Comparison of ENCODE assay signal across 22 cellular contexts in the genomic region with DNA sequence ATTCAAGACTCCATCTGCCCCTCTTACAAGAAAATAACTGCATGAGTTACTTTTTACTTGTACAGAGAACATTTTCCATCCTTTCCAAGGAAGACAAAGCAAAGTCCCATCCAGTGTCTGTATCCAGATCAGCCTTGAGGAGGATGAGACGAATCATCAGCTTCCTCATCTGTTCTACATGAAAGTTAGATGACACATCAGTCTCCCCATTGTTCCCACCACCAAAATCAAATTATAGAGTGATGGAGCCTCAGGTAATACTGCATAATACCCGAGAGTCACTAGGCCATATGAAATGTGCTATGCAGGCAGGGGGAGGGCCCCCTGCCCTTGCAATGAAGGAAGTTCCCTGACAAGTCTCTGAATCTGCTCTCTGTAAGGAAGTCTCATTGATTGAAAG.
DNase-seq lines count a peak whose midpoint lies in the region; ATAC-seq, FAIRE-seq and TF ChIP-seq lines count a peak whose summit lies in the region.
"Had no signal": no experiment of that assay in that cellular context is flagged by ENCODE, and none has a peak within 500 bp of the region (broad histone marks: within the 10 kb centered on the region; RNA-seq: fewer than 3 reads in every experiment).

No MANE protein-coding gene starts in this region.

- in situ Hi-C loops in HepG2 (cut with HindIII; ENCODE audit: extremely low pct_ligation_motif_present, low pct_unique_long_range_greater_than_20kb): no loop called here

- no peaks in the 10 kb centered on the region for H3K36me3 ChIP-seq in HepG2 (replicated peaks in 1 of 2; ENCODE audit: control insufficient read depth in 1 of 2, insufficient read depth in 2 of 2, low read length in 2 of 2)
- H3K36me3 ChIP-seq: BLaER1 had no signal

- no peak for TF ChIP-seq EP300 in HepG2 (IDR thresholded peaks at IDR 0.05; ENCODE audit: low read depth in 2 of 2, low read length in 2 of 2)
- TF ChIP-seq EP300 in HepG2 (CRISPR knock-in tag; IDR thresholded peaks at IDR 0.05; ENCODE audit: borderline replicate concordance): no peak

- H3K4me2 ChIP-seq in HepG2 (ENCODE audit: low read depth, low read length): no peak overlapping the region
- H3K4me2 ChIP-seq: BLaER1 had no signal

- H3K4me1 ChIP-seq in foreskin keratinocyte (peaks cover 11% of the 10 kb centered on the region), HepG2 (ENCODE audit: insufficient read depth, low read length) (no peaks in the 10 kb centered on the region)
- H3K4me1 ChIP-seq: BLaER1 had no signal

- H3K9me3 ChIP-seq in HepG2 (ENCODE audit: low read length): peaks cover 64% of the 10 kb centered on the region
- H3K9me3 ChIP-seq: BLaER1 had no signal

- no peaks in the 10 kb centered on the region for H3K79me2 ChIP-seq in HepG2 (ENCODE audit: insufficient read depth, low read length)

- POLR2A ChIA-PET in HepG2 (lab: Yijun Ruan, JAX): no interaction called here

- TF ChIP-seq RAD21 in HepG2 (CRISPR knock-in tag; IDR thresholded peaks at IDR 0.05): no peak

- WGBS in HepG2 (ENCODE audit: low lambda C conversion rate): 0% methylated on average over 2 of the region's 2 CpGs

- H2AFZ ChIP-seq in HepG2 (ENCODE audit: low read length): no peak overlapping the region

- no TSS peak for BruUV-seq in HepG2 (replicated peaks; lab: Mats Ljungman, UMichigan)

- DNase-seq in RCC 7860 (ENCODE audit: low spot score) (peak; percentile 62), dermis blood vessel endothelial cell (peak; percentile 26), foreskin keratinocyte (peak in 1 of 2 donors; percentile 44), HepG2 (ENCODE audit: low spot score) (no peak), dorsolateral prefrontal cortex (no peak), D341Med (ENCODE audit: low spot score) (no peak), GM19238 (ENCODE audit: insufficient read length, low spot score) (no peak)
- DNase-seq: ACHN; CD4-positive, alpha-beta T cell; COR-L47; DMS 273 treated with DMSO at 0.1 percent for 48 hours; DMS79 treated with DMSO at 0.1 percent for 48 hours; MM.1S; NCI-H1048; NCI-H1417 treated with DMSO at 0.1 percent for 48 hours; NCI-H187; NCI-H2227 treated with DMSO at 0.1 percent for 48 hours; NCI-H510A treated with DMSO at 0.1 percent for 48 hours; NCI-H748 treated with DMSO at 0.1 percent for 48 hours had no signal

- intact Hi-C loops in HepG2 (cut with micrococcal nuclease; ENCODE audit: unreplicated experiment) (no loop called here), dorsolateral prefrontal cortex (cut with DNase I) (no loop called here)

- H4K20me1 ChIP-seq in HepG2 (ENCODE audit: insufficient read depth, low read length): no peaks in the 10 kb centered on the region
- H4K20me1 ChIP-seq: BLaER1 had no signal

- TF ChIP-seq CTCF in foreskin keratinocyte (conservative IDR thresholded peaks at IDR 0.05): no peak
- no peak for TF ChIP-seq CTCF in HepG2 (CRISPR knock-in tag; IDR thresholded peaks at IDR 0.05)
- TF ChIP-seq CTCF in dorsolateral prefrontal cortex (IDR thresholded peaks at IDR 0.05 in 54 of 56, conservative IDR thresholded peaks at IDR 0.05 in 2 of 56; ENCODE audit: low read depth in 1 of 56, partially characterized antibody in 56 of 56): no peak

- H3K27me3 ChIP-seq in foreskin keratinocyte (no peaks in the 10 kb centered on the region), HepG2 (ENCODE audit: control insufficient read depth in 1 of 2, insufficient read depth in 2 of 2, low read length in 2 of 2) (no peaks in the 10 kb centered on the region), dorsolateral prefrontal cortex (peaks cover 0 to 2% (median 0%) of the 10 kb centered on the region in 45 donors)
- H3K27me3 ChIP-seq: BLaER1 had no signal

- peak; percentile 85 for ATAC-seq in foreskin keratinocyte
- ATAC-seq in HepG2: no peak
- ATAC-seq: K562 had no signal

- H3K9ac ChIP-seq in HepG2 (ENCODE audit: insufficient read depth, low read depth, low read length): no peak overlapping the region
- H3K9ac ChIP-seq: BLaER1 had no signal

- no peak overlapping the region for H3K27ac ChIP-seq in foreskin keratinocyte
- H3K27ac ChIP-seq in HepG2 (ENCODE audit: extremely low read length, insufficient read depth, low read length): no peak overlapping the region
- no peak overlapping the region for H3K27ac ChIP-seq in dorsolateral prefrontal cortex
- H3K27ac ChIP-seq: BLaER1 had no signal

- TF ChIP-seq POLR2A in HepG2 (IDR thresholded peaks at IDR 0.05; ENCODE audit: insufficient read depth in 1 of 2, low read depth in 2 of 2, low read length in 2 of 2): no peak

- H3K4me3 ChIP-seq in HepG2 (replicated peaks in 1 of 3; ENCODE audit: insufficient read depth in 1 of 3, low read depth in 2 of 3, low read length in 3 of 3) (no peak overlapping the region), dorsolateral prefrontal cortex (no peak overlapping the region)
- H3K4me3 ChIP-seq: BLaER1, K562 had no signal

- FAIRE-seq in RCC 7860 (lab: Jason Lieb, UNC): peak; percentile 22
- no peak for FAIRE-seq in HepG2 (lab: Jason Lieb, UNC)
- FAIRE-seq: H54, K562 had no signal

- CTCF ChIA-PET in HepG2 (lab: Yijun Ruan, JAX; ENCODE audit: low intra/inter-chr PET ratio, low total read pairs): no interaction called here

TF ChIP-seq in HepG2, 621 proteins besides CTCF, POLR2A, EP300 and RAD21:
- TF ChIP-seq, protein P1, sequence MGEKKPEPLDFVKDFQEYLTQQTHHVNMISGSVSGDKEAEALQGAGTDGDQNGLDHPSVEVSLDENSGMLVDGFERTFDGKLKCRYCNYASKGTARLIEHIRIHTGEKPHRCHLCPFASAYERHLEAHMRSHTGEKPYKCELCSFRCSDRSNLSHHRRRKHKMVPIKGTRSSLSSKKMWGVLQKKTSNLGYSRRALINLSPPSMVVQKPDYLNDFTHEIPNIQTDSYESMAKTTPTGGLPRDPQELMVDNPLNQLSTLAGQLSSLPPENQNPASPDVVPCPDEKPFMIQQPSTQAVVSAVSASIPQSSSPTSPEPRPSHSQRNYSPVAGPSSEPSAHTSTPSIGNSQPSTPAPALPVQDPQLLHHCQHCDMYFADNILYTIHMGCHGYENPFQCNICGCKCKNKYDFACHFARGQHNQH (CRISPR knock-in tag; IDR thresholded peaks at IDR 0.05): no peak

Comparison
In these comparisons a context has a peak if more than half of its experiments do, and no peak if none do; other contexts are left out.
1. DNase-seq: peak in RCC 7860 (single experiment) and dermis blood vessel endothelial cell (single experiment); none in HepG2 (single experiment), dorsolateral prefrontal cortex (0 of 10), D341Med (single experiment) and GM19238 (single experiment).